ENCODE assay signal across 1 cellular context in genomic region chr17:78140169-78141051, GRCh38.
TF ChIP-seq lines count a peak whose summit lies in the region.

No MANE protein-coding gene starts in this region.

TF ChIP-seq in IMR-90, 13 proteins besides CTCF, POLR2A, EP300 and RAD21:
- no peak for TF ChIP-seq ELK1 (IDR thresholded peaks at IDR 0.05; ENCODE audit: borderline replicate concordance, low read depth, low read length)
- no peak for TF ChIP-seq MXI1 (IDR thresholded peaks at IDR 0.05; ENCODE audit: borderline replicate concordance, low read depth, low read length)
- TF ChIP-seq SMC3 (IDR thresholded peaks at IDR 0.05; ENCODE audit: low read depth, low read length): no peak
- no peak for TF ChIP-seq CEBPB (IDR thresholded peaks at IDR 0.05; ENCODE audit: low read depth, low read length)
- no peak for TF ChIP-seq FOS (IDR thresholded peaks at IDR 0.05; ENCODE audit: low read depth, low read length)
- TF ChIP-seq USF2 (IDR thresholded peaks at IDR 0.05; ENCODE audit: low read depth, low read length): no peak
- TF ChIP-seq BHLHE40 (IDR thresholded peaks at IDR 0.05; ENCODE audit: low read depth, low read length): no peak
- no peak for TF ChIP-seq MAFK (IDR thresholded peaks at IDR 0.05; ENCODE audit: low read depth, low read length)
- TF ChIP-seq MAZ (IDR thresholded peaks at IDR 0.05; ENCODE audit: borderline replicate concordance, low read depth, low read length): no peak
